Comparison of ENCODE assay signal across 18 cellular contexts in genomic region chr15:55618396-55618795, GRCh38. TPM values are rescaled to one million over a fixed set of nuclear protein-coding genes. Genes with fewer than 3 reads are reported as not detected.
DNase-seq lines count a peak whose midpoint lies in the region; ATAC-seq, FAIRE-seq and TF ChIP-seq lines count a peak whose summit lies in the region.
"Had no signal": no experiment of that assay in that cellular context is flagged by ENCODE, and none has a peak within 500 bp of the region (broad histone marks: within the 10 kb centered on the region; RNA-seq: fewer than 3 reads in every experiment).

No MANE protein-coding gene starts in this region.

- FAIRE-seq in D721Med (lab: Jason Lieb, UNC) = peak; percentile 70
- FAIRE-seq: A204.1, GM12891, H1, HTR-8/SVneo had no signal

- no peaks in the 10 kb centered on the region for H3K27me3 Mint-ChIP-seq in endodermal cell (ENCODE audit: insufficient read depth)
- no peaks in the 10 kb centered on the region for H3K27me3 Mint-ChIP-seq in progenitor cell of endocrine pancreas

- H3K27ac Mint-ChIP-seq in endodermal cell = no peak overlapping the region
- peak overlapping the region; percentile 12 for H3K27ac Mint-ChIP-seq in progenitor cell of endocrine pancreas
- H3K27ac Mint-ChIP-seq: CD4-positive, CD25-positive, alpha-beta regulatory T cell; HFFc6 had no signal

- H3K9me3 ChIP-seq in HUES48 (ENCODE audit: control insufficient read depth, insufficient read depth, low read length) (no peaks in the 10 kb centered on the region), endodermal cell (ENCODE audit: control insufficient read depth, low read length) (no peaks in the 10 kb centered on the region), osteoblast (ENCODE audit: low read depth, low read length) (no peaks in the 10 kb centered on the region)
- H3K9me3 ChIP-seq: BLaER1 had no signal

- peaks cover 24% of the 10 kb centered on the region; the same call in 1 of the 2 replicates for H3K4me1 ChIP-seq in HUES48 (ENCODE audit: control insufficient read depth, insufficient read depth, low read length)
- peaks cover 17% of the 10 kb centered on the region for H3K4me1 ChIP-seq in endodermal cell (ENCODE audit: control insufficient read depth, insufficient read depth, low read length)
- H3K4me1 ChIP-seq in osteoblast (ENCODE audit: insufficient read depth, low read length) = no peaks in the 10 kb centered on the region
- H3K4me1 ChIP-seq: BLaER1 had no signal

- ATAC-seq in HG02623 (IDR thresholded peaks at IDR 0.05; ENCODE audit: unreplicated experiment) = no peak

- no peaks in the 10 kb centered on the region for H3K79me2 ChIP-seq in osteoblast (ENCODE audit: insufficient read depth, low read length)

- no peaks in the 10 kb centered on the region for H3K9me3 Mint-ChIP-seq in endodermal cell
- no peaks in the 10 kb centered on the region for H3K9me3 Mint-ChIP-seq in progenitor cell of endocrine pancreas (ENCODE audit: low read depth)
- H3K9me3 Mint-ChIP-seq: HFFc6 had no signal

- no peaks in the 10 kb centered on the region for H4K20me1 ChIP-seq in osteoblast (ENCODE audit: insufficient read depth, low read length)
- H4K20me1 ChIP-seq: BLaER1 had no signal

- H3K4me1 Mint-ChIP-seq in endodermal cell = peaks cover 61% of the 10 kb centered on the region
- peaks cover 12% of the 10 kb centered on the region for H3K4me1 Mint-ChIP-seq in progenitor cell of endocrine pancreas (ENCODE audit: low read depth)
- H3K4me1 Mint-ChIP-seq: CD4-positive, CD25-positive, alpha-beta regulatory T cell had no signal

- H3K36me3 ChIP-seq in HUES48 (ENCODE audit: control insufficient read depth, insufficient read depth, low read length) (no peaks in the 10 kb centered on the region), endodermal cell (ENCODE audit: control insufficient read depth, insufficient read depth, low read length) (peaks cover under 1% of the 10 kb centered on the region), osteoblast (ENCODE audit: insufficient read depth, low read length) (no peaks in the 10 kb centered on the region)
- H3K36me3 ChIP-seq: BLaER1 had no signal

- H3K9ac ChIP-seq in HUES48 (ENCODE audit: low read depth, low read length) (no peak overlapping the region), endodermal cell (ENCODE audit: extremely low read depth, low read length, poor library complexity, severe bottlenecking) (no peak overlapping the region)
- H3K9ac ChIP-seq: BLaER1 had no signal

- H3K36me3 Mint-ChIP-seq in endodermal cell (ENCODE audit: low read depth) (no peaks in the 10 kb centered on the region), progenitor cell of endocrine pancreas (ENCODE audit: insufficient read depth) (peaks cover 30% of the 10 kb centered on the region)
- H3K36me3 Mint-ChIP-seq: CD4-positive, CD25-positive, alpha-beta regulatory T cell had no signal

- WGBS in endodermal cell (ENCODE audit: insufficient coverage in 1 of 2, insufficient read length in 1 of 2), 2 experiments = 38% methylated on average over 4 of the region's 4 CpGs; no CpG with 5 or more reads in 1 of the 2 experiments

- H3K4me3 ChIP-seq in HUES48 (ENCODE audit: low read depth, low read length) = no peak overlapping the region
- no peak overlapping the region for H3K4me3 ChIP-seq in endodermal cell (ENCODE audit: low read length)
- H3K4me3 ChIP-seq in osteoblast (ENCODE audit: insufficient read depth, low read length) = no peak overlapping the region
- H3K4me3 ChIP-seq: BLaER1 had no signal

- H3K27ac ChIP-seq in HUES48 (ENCODE audit: low read depth, low read length) = peak overlapping the region; percentile 46
- H3K27ac ChIP-seq in endodermal cell (ENCODE audit: low read depth, low read length) = no peak overlapping the region
- no peak overlapping the region for H3K27ac ChIP-seq in osteoblast (ENCODE audit: low read depth, low read length)
- H3K27ac ChIP-seq: BLaER1 had no signal

- H3K4me3 Mint-ChIP-seq in endodermal cell = peak overlapping the region; percentile 7
- no peak overlapping the region for H3K4me3 Mint-ChIP-seq in progenitor cell of endocrine pancreas (ENCODE audit: low read depth)
- H3K4me3 Mint-ChIP-seq: CD4-positive, CD25-positive, alpha-beta regulatory T cell; HFFc6 had no signal

- H2AFZ ChIP-seq in osteoblast (ENCODE audit: low read length) = no peak overlapping the region

- TF ChIP-seq CTCF in D721Med (IDR thresholded peaks at IDR 0.05; ENCODE audit: insufficient read depth, missing control alignments) (no peak), endodermal cell (conservative IDR thresholded peaks at IDR 0.05) (no peak), progenitor cell of endocrine pancreas (IDR thresholded peaks at IDR 0.05; ENCODE audit: unreplicated experiment) (no peak), osteoblast (IDR thresholded peaks at IDR 0.05; ENCODE audit: extremely low read depth, low read depth, low read length) (no peak)

- H3K27me3 ChIP-seq in HUES48 (ENCODE audit: control insufficient read depth, insufficient read depth, low read length) (no peaks in the 10 kb centered on the region), endodermal cell (ENCODE audit: control insufficient read depth, insufficient read depth, low read length, poor library complexity, severe bottlenecking) (no peaks in the 10 kb centered on the region), osteoblast (ENCODE audit: insufficient read depth, low read length) (no peaks in the 10 kb centered on the region)
- H3K27me3 ChIP-seq: BLaER1 had no signal

- no peak overlapping the region for H3K4me2 ChIP-seq in osteoblast (ENCODE audit: insufficient read depth, low read length)
- H3K4me2 ChIP-seq: BLaER1 had no signal

- DNase-seq in D721Med (ENCODE audit: insufficient read length, low spot score) (no peak), endodermal cell (no peak), progenitor cell of endocrine pancreas (ENCODE audit: low spot score, unreplicated experiment) (no peak), osteoblast (ENCODE audit: insufficient read length, low spot score, missing footprints) (no peak)
- DNase-seq in activated CD4-positive, CD25-positive, alpha-beta regulatory T cell (lab: John Stamatoyannopoulos, UW) = no peak
- DNase-seq: AML-193; Calu3; CD4-positive, CD25-positive, alpha-beta regulatory T cell; DMS79; HCEC 1CT; HFFc6 had no signal

RNA-seq across cellular contexts. Expression of gene PYGO1, which starts 30.3 kb away (rescaled TPM):
- total RNA-seq in endodermal cell (1 to 10 TPM; 2.0 to 2.5 TPM), progenitor cell of endocrine pancreas (19.9 and 21.8 TPM in 2 replicates), osteoblast (15.6 and 18.0 TPM in 2 replicates)
- 14.1 TPM for polyA plus RNA-seq in endodermal cell (2013, experiment 1 of 2)
- polyA plus RNA-seq in endodermal cell (2013, experiment 2 of 2) = 15.1 TPM
- total RNA-seq: CD4-positive, CD25-positive, alpha-beta regulatory T cell had no signal
- polyA plus RNA-seq: CD4-positive, CD25-positive, alpha-beta regulatory T cell had no signal
